ENCODE assay signal across 8 cellular contexts in the genomic region with DNA sequence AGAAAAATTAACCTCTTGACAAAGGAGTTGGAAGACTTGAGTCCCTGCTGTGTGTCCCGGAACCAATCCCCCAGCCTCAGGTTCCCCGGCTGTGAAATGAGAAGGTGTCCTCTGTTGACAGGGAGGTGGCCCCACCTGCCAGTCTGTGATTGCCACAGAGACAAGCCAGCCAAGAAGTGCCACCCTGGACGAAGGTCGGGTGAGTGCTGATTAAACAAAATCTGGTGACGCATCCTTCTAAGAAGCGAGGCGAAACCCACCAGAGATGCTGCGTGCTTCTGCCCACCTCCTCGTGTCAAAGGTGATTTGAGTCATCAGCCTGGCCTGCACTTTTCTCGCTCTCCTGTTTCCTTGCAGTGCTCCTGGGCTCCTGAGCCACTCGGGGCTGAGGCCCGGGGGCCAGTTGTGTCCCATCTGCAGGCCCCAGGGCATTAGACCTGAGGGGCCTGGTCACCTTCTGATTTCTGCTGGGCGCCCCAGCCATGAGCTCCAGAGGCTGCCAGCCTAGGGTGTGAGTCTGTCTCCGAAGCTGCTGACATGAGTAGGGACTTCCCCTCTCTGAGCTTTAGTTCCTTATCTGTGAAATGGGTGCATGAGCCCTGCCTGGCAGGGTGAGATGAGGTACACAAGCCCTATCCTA. TPM values are rescaled to one million over a fixed set of nuclear protein-coding genes. Genes with fewer than 3 reads are reported as not detected.
DNase-seq lines count a peak whose midpoint lies in the region; ATAC-seq and TF ChIP-seq lines count a peak whose summit lies in the region.

No MANE protein-coding gene starts in this region.

- no peaks in the 10 kb centered on the region for H3K36me3 Mint-ChIP-seq in activated naive CD4-positive, alpha-beta T cell treated with anti-CD3 and anti-CD28 coated beads, Interleukin-2, amount 50 U/mL, for 72 hours

- peak overlapping the region; percentile 90 to 94 for H3K27ac Mint-ChIP-seq in activated naive CD4-positive, alpha-beta T cell treated with anti-CD3 and anti-CD28 coated beads, Interleukin-2, amount 50 U/mL, for 72 hours

- no peaks in the 10 kb centered on the region for H3K9me3 ChIP-seq in lung (ENCODE audit: control insufficient read depth in 2 of 2, insufficient read depth in 1 of 2, low read length in 1 of 2)

- no peak for TF ChIP-seq CTCF in lung (IDR thresholded peaks at IDR 0.05; ENCODE audit: control extremely low read depth, extremely low read depth)

- peaks cover 10 to 53% of the 10 kb centered on the region in 2 donors for H3K4me1 ChIP-seq in lung (ENCODE audit: control insufficient read depth in 2 of 2, insufficient read depth in 2 of 2, low read length in 2 of 2)

- WGBS in lung, 2 donors: 41 to 44% methylated on average over 14 of the region's 14 CpGs

- ATAC-seq in GM21381 (IDR thresholded peaks at IDR 0.05; ENCODE audit: unreplicated experiment) (peak; percentile 46), lung (ENCODE audit: insufficient read depth, low FRiP score) (peak; percentile 22), HG03025 (IDR thresholded peaks at IDR 0.05; ENCODE audit: low FRiP score, unreplicated experiment) (no peak)
- ATAC-seq in activated naive CD4-positive, alpha-beta T cell treated with anti-CD3 and anti-CD28 coated beads, Interleukin-2, amount 50 U/mL, for 72 hours: peak; percentile 77 to 80

- H3K27ac ChIP-seq in lung (ENCODE audit: low read depth in 1 of 2, low read length in 1 of 2): peak overlapping the region in 1 of 2 donors; percentile 49

- no peak overlapping the region for H3K4me3 ChIP-seq in lung

- no peaks in the 10 kb centered on the region for H3K9me3 Mint-ChIP-seq in activated naive CD4-positive, alpha-beta T cell treated with anti-CD3 and anti-CD28 coated beads, Interleukin-2, amount 50 U/mL, for 72 hours

- no peaks in the 10 kb centered on the region for H3K27me3 ChIP-seq in lung (ENCODE audit: control insufficient read depth, insufficient read depth)

- in situ Hi-C loops in Caki2 (cut with HindIII; ENCODE audit: low pct_unique_long_range_greater_than_20kb, low sequenced_read_pairs): no loop called here

- peak; percentile 96 for DNase-seq in Caki2 (ENCODE audit: low read depth)
- DNase-seq in M059J (ENCODE audit: low read depth): peak; percentile 98
- DNase-seq in activated naive CD4-positive, alpha-beta T cell treated with anti-CD3 and anti-CD28 coated beads, Interleukin-2, amount 50 U/mL, for 72 hours (ENCODE audit: low spot score in 2 of 2): peak; percentile 15 to 73
- no peak for DNase-seq in lung (ENCODE audit: low spot score)
- peak; percentile 62 to 78 for DNase-seq in stimulated activated CD8-positive, alpha-beta memory T cell treated with anti-CD3 and anti-CD28 coated beads, Interleukin-7, amount 100 ng/mL, for 48 hours (ENCODE audit: extremely low read depth in 1 of 2, low read depth in 1 of 2)
- no peak for DNase-seq in putamen (ENCODE audit: low spot score)

- H3K36me3 ChIP-seq in lung (ENCODE audit: control insufficient read depth in 2 of 2, insufficient read depth in 2 of 2, low read length in 2 of 2): peaks cover 0 to 8% of the 10 kb centered on the region in 2 donors

RNA-seq across cellular contexts. Expression of gene NEK6, which starts 28.7 kb away (rescaled TPM):
- 119 and 135 TPM in 2 replicates for total RNA-seq in Caki2 (2014; rRNA removed; shearing (Covaris generic); ENCODE audit: low replicate concordance)
- 51.3 and 88.5 TPM in 2 replicates for total RNA-seq in M059J (2014; rRNA removed; shearing (Covaris generic))
- 1 to 10 TPM; 3.1 to 5.4 TPM for total RNA-seq in activated naive CD4-positive, alpha-beta T cell treated with anti-CD3 and anti-CD28 coated beads, Interleukin-2, amount 50 U/mL, for 72 hours
- total RNA-seq in lung: 10 to 100 TPM; 49.1 to 86.2 TPM
- 10 to 100 TPM; 19.0 to 57.2 TPM for polyA plus RNA-seq in lung

Comparison
In these comparisons a context has a peak if more than half of its experiments do, and no peak if none do; other contexts are left out.
1. DNase-seq: peak in Caki2 (single experiment), M059J (single experiment), activated naive CD4-positive, alpha-beta T cell treated with anti-CD3 and anti-CD28 coated beads, Interleukin-2, amount 50 U/mL, for 72 hours (2 of 2) and stimulated activated CD8-positive, alpha-beta memory T cell treated with anti-CD3 and anti-CD28 coated beads, Interleukin-7, amount 100 ng/mL, for 48 hours (2 of 2); none in lung (single experiment) and putamen (single experiment).